Comparison of ENCODE assay signal across 29 cellular contexts in the genomic region with DNA sequence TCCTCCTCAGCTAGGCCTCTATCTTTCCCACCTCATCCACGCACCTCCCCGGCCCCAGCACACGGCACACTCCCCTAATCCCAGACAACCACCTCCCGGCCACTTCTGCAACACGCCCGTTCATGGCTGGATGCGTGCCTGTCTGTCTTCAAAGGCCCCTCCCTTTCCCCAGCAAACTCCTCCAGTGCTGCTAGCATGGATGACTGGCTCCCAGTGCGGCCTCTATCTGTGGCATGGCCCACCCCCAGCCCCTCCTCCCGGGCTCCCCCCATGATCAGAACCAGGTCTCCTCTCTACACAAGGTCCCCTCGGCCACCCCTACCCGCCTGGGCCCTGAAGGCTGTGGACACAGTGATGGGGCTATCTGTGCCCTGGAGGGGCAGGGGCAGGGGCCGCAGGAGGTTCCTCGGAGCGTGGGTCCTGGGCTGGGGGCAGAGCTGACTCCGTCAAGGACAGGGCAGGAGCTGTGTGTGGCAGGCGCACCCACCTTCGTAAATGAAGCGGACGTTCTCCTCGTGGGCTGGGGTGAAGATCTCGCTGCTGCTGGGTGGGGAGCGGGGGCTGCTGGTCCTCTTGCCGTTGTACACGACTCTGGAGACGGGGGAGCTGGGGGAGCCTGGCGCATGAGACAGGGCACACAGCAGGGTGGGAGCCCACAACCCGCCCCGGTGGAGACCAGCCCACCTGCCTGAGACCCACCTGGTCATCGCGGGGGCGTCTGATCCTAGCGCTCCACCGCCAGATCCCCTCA. TPM values are rescaled to one million over a fixed set of nuclear protein-coding genes. Genes with fewer than 3 reads are reported as not detected.
"Had no signal": no experiment of that assay in that cellular context is flagged by ENCODE, and none has a peak within 500 bp of the region (broad histone marks: within the 10 kb centered on the region; RNA-seq: fewer than 3 reads in every experiment).

No MANE protein-coding gene starts in this region.

- H3K27me3 ChIP-seq: breast epithelium, Peyer's patch, SJSA1 had no signal

- H3K27me3 Mint-ChIP-seq: activated CD4-positive, alpha-beta memory T cell treated with anti-CD3 and anti-CD28 coated beads, Interleukin-2, amount 10 ng/mL, durations not matched to agents 7 days and 5 days; activated CD4-positive, alpha-beta T cell treated with anti-CD3 and anti-CD28 coated beads, Interleukin-2, amount 10 ng/mL, durations not matched to agents 7 days and 5 days; activated naive CD8-positive, alpha-beta T cell treated with anti-CD3 and anti-CD28 coated beads, Interleukin-2, amount 10 ng/mL, durations not matched to agents 7 days and 5 days had no signal

- H3K4me3 Mint-ChIP-seq: activated CD4-positive, alpha-beta memory T cell treated with anti-CD3 and anti-CD28 coated beads, Interleukin-2, amount 10 ng/mL, durations not matched to agents 7 days and 5 days; activated CD4-positive, alpha-beta T cell treated with anti-CD3 and anti-CD28 coated beads, Interleukin-2, amount 10 ng/mL, durations not matched to agents 7 days and 5 days; activated naive CD8-positive, alpha-beta T cell treated with anti-CD3 and anti-CD28 coated beads, Interleukin-2, amount 10 ng/mL, durations not matched to agents 7 days and 5 days had no signal

- H3K4me3 ChIP-seq: breast epithelium, Peyer's patch, SJSA1 had no signal

- H3K9me3 Mint-ChIP-seq: activated CD4-positive, alpha-beta memory T cell treated with anti-CD3 and anti-CD28 coated beads, Interleukin-2, amount 10 ng/mL, durations not matched to agents 7 days and 5 days; activated CD4-positive, alpha-beta T cell treated with anti-CD3 and anti-CD28 coated beads, Interleukin-2, amount 10 ng/mL, durations not matched to agents 7 days and 5 days; activated naive CD8-positive, alpha-beta T cell treated with anti-CD3 and anti-CD28 coated beads, Interleukin-2, amount 10 ng/mL, durations not matched to agents 7 days and 5 days had no signal

- ATAC-seq: SK-N-SH treated with all-trans-retinoic acid at 6 μM for 48 hours had no signal

- DNase-seq: activated CD4-positive, alpha-beta memory T cell treated with anti-CD3 and anti-CD28 coated beads, Interleukin-2, amount 10 ng/mL, durations not matched to agents 7 days and 5 days; activated CD4-positive, alpha-beta T cell treated with anti-CD3 and anti-CD28 coated beads, Interleukin-2, amount 10 ng/mL, durations not matched to agents 7 days and 5 days; activated CD4-positive, CD25-positive, alpha-beta regulatory T cell; activated CD8-positive, alpha-beta memory T cell treated with anti-CD3 and anti-CD28 coated beads, Interleukin-2, amount 50 U/mL, for 48 hours; activated naive CD4-positive, alpha-beta T cell treated with anti-CD3 and anti-CD28 coated beads, Interleukin-2, amount 50 U/mL, for 16 hours; activated naive CD8-positive, alpha-beta T cell treated with anti-CD3 and anti-CD28 coated beads, Interleukin-2, amount 10 ng/mL, durations not matched to agents 7 days and 5 days; activated T-cell treated with anti-CD3 and anti-CD28 coated beads, Interleukin-2, amount 50 U/mL, for 1 hour; aorta; caudate nucleus; Kasumi-1; KBM-7; NCI-H1048; NCI-H146; NCI-H187 treated with DMSO at 0.1 percent for 48 hours; NCI-H2107; NCI-H345; NCI-H510A; NCI-H526 treated with DMSO at 0.1 percent for 48 hours; NCI-H82; Peyer's patch; SHP77; SW 1271; T-helper 9 cell had no signal

- H3K27ac ChIP-seq: Peyer's patch, SJSA1 had no signal

- H3K9me3 ChIP-seq: breast epithelium, Peyer's patch, SJSA1 had no signal

- H3K27ac Mint-ChIP-seq: activated CD4-positive, alpha-beta memory T cell treated with anti-CD3 and anti-CD28 coated beads, Interleukin-2, amount 10 ng/mL, durations not matched to agents 7 days and 5 days; activated CD4-positive, alpha-beta T cell treated with anti-CD3 and anti-CD28 coated beads, Interleukin-2, amount 10 ng/mL, durations not matched to agents 7 days and 5 days; activated naive CD8-positive, alpha-beta T cell treated with anti-CD3 and anti-CD28 coated beads, Interleukin-2, amount 10 ng/mL, durations not matched to agents 7 days and 5 days had no signal

- H3K36me3 ChIP-seq: breast epithelium had no signal

RNA-seq across cellular contexts. Expression of a gene that starts 10.9 kb away (rescaled TPM):
- total RNA-seq: activated CD4-positive, alpha-beta memory T cell treated with anti-CD3 and anti-CD28 coated beads, Interleukin-2, amount 10 ng/mL, durations not matched to agents 7 days and 5 days; activated CD4-positive, alpha-beta T cell treated with anti-CD3 and anti-CD28 coated beads, Interleukin-2, amount 10 ng/mL, durations not matched to agents 7 days and 5 days; activated naive CD8-positive, alpha-beta T cell treated with anti-CD3 and anti-CD28 coated beads, Interleukin-2, amount 10 ng/mL, durations not matched to agents 7 days and 5 days; aorta; breast epithelium; chondrocyte; M059J; Peyer's patch; SJSA1; T-helper 1 cell treated with Interleukin-12 subunit alpha and Interleukin-12 subunit beta and Interleukin-4 antibody, amounts not matched to agents 30 ng/mL and 1 ng/mL, for 36 hours had no signal

RNA-seq across cellular contexts. Expression of a gene that starts 20.0 kb away (rescaled TPM):
- total RNA-seq: activated CD4-positive, alpha-beta memory T cell treated with anti-CD3 and anti-CD28 coated beads, Interleukin-2, amount 10 ng/mL, durations not matched to agents 7 days and 5 days; activated CD4-positive, alpha-beta T cell treated with anti-CD3 and anti-CD28 coated beads, Interleukin-2, amount 10 ng/mL, durations not matched to agents 7 days and 5 days; activated naive CD8-positive, alpha-beta T cell treated with anti-CD3 and anti-CD28 coated beads, Interleukin-2, amount 10 ng/mL, durations not matched to agents 7 days and 5 days; breast epithelium; chondrocyte; M059J; SJSA1; T-helper 1 cell treated with Interleukin-12 subunit alpha and Interleukin-12 subunit beta and Interleukin-4 antibody, amounts not matched to agents 30 ng/mL and 1 ng/mL, for 36 hours had no signal
- polyA plus RNA-seq: aorta had no signal
